In the genomic region with DNA sequence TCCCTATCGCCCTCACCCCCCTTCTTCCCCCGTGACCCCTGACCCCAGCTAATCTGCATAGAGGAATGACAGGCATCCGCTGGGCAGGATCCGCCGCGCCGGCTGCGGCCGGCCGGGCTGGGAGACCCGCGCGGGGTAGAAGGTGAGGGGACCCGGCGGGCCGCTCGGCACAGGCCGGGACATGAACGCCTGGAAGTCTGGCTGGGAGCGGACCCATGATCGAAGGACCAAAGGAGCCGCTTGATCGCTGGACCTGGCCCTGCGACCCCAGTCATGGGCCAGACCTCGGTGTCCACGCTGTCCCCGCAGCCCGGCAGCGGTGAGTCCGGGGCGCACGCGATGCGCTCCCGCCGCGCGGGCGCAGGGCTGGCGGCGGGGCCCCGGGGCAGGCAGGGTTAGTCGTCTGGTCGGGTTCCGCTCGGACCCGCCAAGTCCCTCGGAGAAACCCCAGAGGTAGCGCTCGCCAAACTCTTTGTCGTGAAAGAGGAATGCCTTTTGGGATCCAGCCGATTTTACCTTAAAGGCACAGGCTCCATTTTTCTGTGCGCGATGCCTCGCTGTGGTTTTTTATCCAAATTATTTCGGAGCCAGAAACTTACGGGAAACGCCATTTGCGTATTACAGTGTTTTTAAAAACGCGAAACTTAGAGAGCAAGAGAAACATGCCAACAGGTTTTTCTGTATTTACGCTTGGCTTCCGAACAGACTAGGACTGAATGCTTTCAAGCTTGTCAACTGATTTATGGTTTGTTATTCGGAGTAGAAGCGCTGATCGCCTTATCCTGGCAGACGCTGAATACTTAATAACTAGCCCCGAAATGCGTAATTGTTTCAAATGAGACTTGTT, we compare ENCODE assay signal across 8 cellular contexts. TPM values are rescaled to one million over a fixed set of nuclear protein-coding genes. Genes with fewer than 3 reads are reported as not detected.
DNase-seq lines count a peak whose midpoint lies in the region; ATAC-seq and TF ChIP-seq lines count a peak whose summit lies in the region.

A gene (plus strand): TSS at position 75 of the 847 bp plus-strand sequence. CDS start 199 bp downstream, at position 274.

- H3K36me3 Mint-ChIP-seq in activated T-cell treated with anti-CD3 and anti-CD28 coated beads, Interleukin-2, amount 50 U/mL, for 24 hours (ENCODE audit: low read depth): peaks cover 9% of the 10 kb centered on the region
- peaks cover 17% of the 10 kb centered on the region for H3K36me3 Mint-ChIP-seq in mesothelial cell of epicardium

- peak; percentile 78 for ATAC-seq in GM19351 (IDR thresholded peaks at IDR 0.05; ENCODE audit: unreplicated experiment)
- ATAC-seq in HG02763 (IDR thresholded peaks at IDR 0.05; ENCODE audit: unreplicated experiment): no peak

- peak within 1 kb of the TSS; percentile 81 for H3K4me3 Mint-ChIP-seq in activated T-cell treated with anti-CD3 and anti-CD28 coated beads, Interleukin-2, amount 50 U/mL, for 24 hours
- peak within 1 kb of the TSS; percentile 89 for H3K4me3 Mint-ChIP-seq in mesothelial cell of epicardium

- peaks cover 13% of the 10 kb centered on the region for H3K9me3 Mint-ChIP-seq in activated T-cell treated with anti-CD3 and anti-CD28 coated beads, Interleukin-2, amount 50 U/mL, for 24 hours
- H3K9me3 Mint-ChIP-seq in mesothelial cell of epicardium: peaks cover 18% of the 10 kb centered on the region

- peaks cover 16% of the 10 kb centered on the region for H3K27me3 Mint-ChIP-seq in activated T-cell treated with anti-CD3 and anti-CD28 coated beads, Interleukin-2, amount 50 U/mL, for 24 hours
- no peaks in the 10 kb centered on the region for H3K27me3 Mint-ChIP-seq in mesothelial cell of epicardium (ENCODE audit: low read depth)

- H3K27ac Mint-ChIP-seq in activated T-cell treated with anti-CD3 and anti-CD28 coated beads, Interleukin-2, amount 50 U/mL, for 24 hours: peak within 1 kb of the TSS; percentile 68
- peak within 1 kb of the TSS; percentile 96 for H3K27ac Mint-ChIP-seq in mesothelial cell of epicardium

- TF ChIP-seq CTCF in mesothelial cell of epicardium (IDR thresholded peaks at IDR 0.05; ENCODE audit: unreplicated experiment): no peak

- DNase-seq in 8988T (peak; percentile 55), NCI-H82 (lab: John Stamatoyannopoulos, UW) (peak; percentile 86), erythroblast (lab: John Stamatoyannopoulos, UW) (peak; percentile 63 to 73), mesothelial cell of epicardium (ENCODE audit: low spot score in 2 of 2, unreplicated experiment in 2 of 2) (peak; percentile 45 to 68)
- peak; percentile 69 for DNase-seq in activated T-cell treated with anti-CD3 and anti-CD28 coated beads, Interleukin-2, amount 50 U/mL, for 24 hours
- DNase-seq in stimulated activated CD8-positive, alpha-beta memory T cell treated with anti-CD3 and anti-CD28 coated beads, Interleukin-2, amount 100 ng/mL, for 1 hour (ENCODE audit: low read depth in 2 of 2): peak; percentile 2 to 11

- H3K4me1 Mint-ChIP-seq in activated T-cell treated with anti-CD3 and anti-CD28 coated beads, Interleukin-2, amount 50 U/mL, for 24 hours (ENCODE audit: low read depth): peaks cover 40% of the 10 kb centered on the region
- H3K4me1 Mint-ChIP-seq in mesothelial cell of epicardium: peaks cover 61% of the 10 kb centered on the region

- TF ChIP-seq POLR2A in erythroblast (IDR thresholded peaks at IDR 0.05; ENCODE audit: low read length): peak; percentile 66

RNA-seq across cellular contexts. Expression of the gene that starts here (rescaled TPM):
- total RNA-seq in mesothelial cell of epicardium: 117 to 125 TPM (median 124 TPM) in 3 replicates

Comparison
In these comparisons a context has a peak if more than half of its experiments do, and no peak if none do; other contexts are left out.
1. DNase-seq: peak in every context shown above with its lines; median percentile 86 in NCI-H82; 69 in activated T-cell treated with anti-CD3 and anti-CD28 coated beads, Interleukin-2, amount 50 U/mL, for 24 hours; 68 in erythroblast; 56 in mesothelial cell of epicardium; 55 in 8988T; 6 in stimulated activated CD8-positive, alpha-beta memory T cell treated with anti-CD3 and anti-CD28 coated beads, Interleukin-2, amount 100 ng/mL, for 1 hour.